In genomic region chr6:158725704-158726103, GRCh38 we compare ENCODE assay signal across 17 cellular contexts.
DNase-seq lines count a peak whose midpoint lies in the region; ATAC-seq and TF ChIP-seq lines count a peak whose summit lies in the region.
"Had no signal": no experiment of that assay in that cellular context is flagged by ENCODE, and none has a peak within 500 bp of the region (broad histone marks: within the 10 kb centered on the region; RNA-seq: fewer than 3 reads in every experiment).

No MANE protein-coding gene starts in this region.

- no peak for DNase-seq in activated CD8-positive, alpha-beta T cell treated with anti-CD3 and anti-CD28 coated beads for 36 hours
- no peak for DNase-seq in activated CD8-positive, alpha-beta T cell treated with anti-CD3 and anti-CD28 coated beads, Interleukin-2, amount 10 ng/mL, durations not matched to agents 7 days and 5 days
- no peak for DNase-seq in HCT116 (ENCODE audit: low read depth, low spot score)
- no peak for DNase-seq in glutamatergic neuron
- DNase-seq in type B pancreatic cell (ENCODE audit: extremely low spot score, unreplicated experiment): no peak
- DNase-seq: AML-193; Caco-2; CD4-positive, alpha-beta T cell; DMS153; DMS79; GDM1; H9 had no signal

- no peak overlapping the region for H3K4me3 Mint-ChIP-seq in activated CD8-positive, alpha-beta T cell treated with anti-CD3 and anti-CD28 coated beads for 36 hours
- H3K4me3 Mint-ChIP-seq in activated CD8-positive, alpha-beta T cell treated with anti-CD3 and anti-CD28 coated beads, Interleukin-2, amount 10 ng/mL, durations not matched to agents 7 days and 5 days: no peak overlapping the region
- H3K4me3 Mint-ChIP-seq in glutamatergic neuron (ENCODE audit: unreplicated experiment) (peak overlapping the region; percentile 28), type B pancreatic cell (no peak overlapping the region)
- H3K4me3 Mint-ChIP-seq: CD4-positive, alpha-beta T cell; H9 had no signal

- peaks cover 74% of the 10 kb centered on the region for H3K36me3 Mint-ChIP-seq in activated CD8-positive, alpha-beta T cell treated with anti-CD3 and anti-CD28 coated beads for 36 hours (ENCODE audit: low read depth)
- peaks cover 68% of the 10 kb centered on the region for H3K36me3 Mint-ChIP-seq in activated CD8-positive, alpha-beta T cell treated with anti-CD3 and anti-CD28 coated beads, Interleukin-2, amount 10 ng/mL, durations not matched to agents 7 days and 5 days (ENCODE audit: low read depth)
- H3K36me3 Mint-ChIP-seq in glutamatergic neuron (ENCODE audit: unreplicated experiment): no peaks in the 10 kb centered on the region
- peaks cover 6% of the 10 kb centered on the region for H3K36me3 Mint-ChIP-seq in type B pancreatic cell

- no peak for TF ChIP-seq POLR2A in HCT116 (IDR thresholded peaks at IDR 0.05; ENCODE audit: borderline replicate concordance, extremely low read depth, insufficient read depth, insufficient read length)

- no peaks in the 10 kb centered on the region for H4K20me1 ChIP-seq in HCT116 (ENCODE audit: insufficient read depth)

- H3K79me2 ChIP-seq in HCT116 (ENCODE audit: insufficient read depth, low read length): peaks cover 79% of the 10 kb centered on the region

- POLR2A ChIA-PET in activated CD8-positive, alpha-beta T cell treated with anti-CD3 and anti-CD28 coated beads for 36 hours (lab: Charles Lee): no interaction called here
- POLR2A ChIA-PET in activated CD8-positive, alpha-beta T cell treated with anti-CD3 and anti-CD28 coated beads, Interleukin-2, amount 10 ng/mL, durations not matched to agents 7 days and 5 days (lab: Charles Lee): no interaction called here
- POLR2A ChIA-PET in HCT116 (lab: Charles Lee): interaction anchor here (1.0 kb wide), 1 partner anchor 19 kb away, joined by 4 read pairs; no protein-coding TSS in a partner anchor

- H3K9me2 ChIP-seq in HCT116 (ENCODE audit: insufficient read depth): no peaks in the 10 kb centered on the region

- no peak for TF ChIP-seq RAD21 in HCT116 (IDR thresholded peaks at IDR 0.05; ENCODE audit: low read depth)

- H3K9me3 ChIP-seq in HCT116 (ENCODE audit: control insufficient read depth in 1 of 2, insufficient read depth in 1 of 2, low read depth in 1 of 2, low read length in 2 of 2): no peaks in the 10 kb centered on the region
- H3K9me3 ChIP-seq: A549 had no signal

- no peaks in the 10 kb centered on the region for H3K9me3 Mint-ChIP-seq in activated CD8-positive, alpha-beta T cell treated with anti-CD3 and anti-CD28 coated beads for 36 hours
- H3K9me3 Mint-ChIP-seq in activated CD8-positive, alpha-beta T cell treated with anti-CD3 and anti-CD28 coated beads, Interleukin-2, amount 10 ng/mL, durations not matched to agents 7 days and 5 days (ENCODE audit: insufficient read depth): no peaks in the 10 kb centered on the region
- H3K9me3 Mint-ChIP-seq in glutamatergic neuron (ENCODE audit: unreplicated experiment): peaks cover 8% of the 10 kb centered on the region
- H3K9me3 Mint-ChIP-seq in type B pancreatic cell: no peaks in the 10 kb centered on the region
- H3K9me3 Mint-ChIP-seq: CD4-positive, alpha-beta T cell had no signal

- H3K4me3 ChIP-seq in HCT116 (replicated peaks in 1 of 2; ENCODE audit: low read depth in 1 of 2, low read length in 2 of 2): no peak overlapping the region
- H3K4me3 ChIP-seq: A549 had no signal

- no peak for ATAC-seq in activated CD8-positive, alpha-beta T cell treated with anti-CD3 and anti-CD28 coated beads for 36 hours
- no peak for ATAC-seq in activated CD8-positive, alpha-beta T cell treated with anti-CD3 and anti-CD28 coated beads, Interleukin-2, amount 10 ng/mL, durations not matched to agents 7 days and 5 days
- ATAC-seq in HCT116 (no peak), GM18873 (IDR thresholded peaks at IDR 0.05; ENCODE audit: low FRiP score, unreplicated experiment) (no peak), HG02870 (IDR thresholded peaks at IDR 0.05; ENCODE audit: unreplicated experiment) (no peak)
- ATAC-seq: A549 had no signal

- H3K4me2 ChIP-seq in HCT116 (ENCODE audit: low read length): 0 out of 2 replicates have a peak overlapping the region, but pooled peaks have one; percentile 2
- H3K4me2 ChIP-seq: A549 had no signal

- peaks cover 49 to 90% of the 10 kb centered on the region in 2 experiments for H3K4me1 ChIP-seq in HCT116 (ENCODE audit: control insufficient read depth in 1 of 2, insufficient read depth in 2 of 2, low read length in 2 of 2)
- H3K4me1 ChIP-seq: Caco-2 had no signal

- peak overlapping the region; percentile 97 for H3K27ac ChIP-seq in HCT116 (ENCODE audit: low read depth, low read length)
- H3K27ac ChIP-seq: 22Rv1, A549, C4-2B had no signal

- RAD21 ChIA-PET in HCT116 (lab: Charles Lee; ENCODE audit: low non-redundant PET in 1 of 2, low total read pairs in 2 of 2, uncharacterized antibody in 2 of 2, unreplicated experiment in 2 of 2): no interaction called here

- no peak for TF ChIP-seq CTCF in activated CD8-positive, alpha-beta T cell treated with anti-CD3 and anti-CD28 coated beads for 36 hours (IDR thresholded peaks at IDR 0.05)
- TF ChIP-seq CTCF in HCT116 (IDR thresholded peaks at IDR 0.05 in 2 of 3, conservative IDR thresholded peaks at IDR 0.05 in 1 of 3; ENCODE audit: borderline replicate concordance in 1 of 3, insufficient read depth in 1 of 3, low read depth in 2 of 3, low read length in 2 of 3) (no peak), glutamatergic neuron (IDR thresholded peaks at IDR 0.05; ENCODE audit: partially characterized antibody, unreplicated experiment) (no peak), type B pancreatic cell (conservative IDR thresholded peaks at IDR 0.05) (no peak)

- H3K36me3 ChIP-seq in HCT116 (ENCODE audit: control insufficient read depth in 1 of 2, insufficient read depth in 2 of 2, low read length in 2 of 2): peaks cover 0 to 36% of the 10 kb centered on the region in 2 experiments; a peak in 2 of 4 replicates

- H3K4me1 Mint-ChIP-seq in activated CD8-positive, alpha-beta T cell treated with anti-CD3 and anti-CD28 coated beads for 36 hours (ENCODE audit: low read depth): peaks cover 8% of the 10 kb centered on the region
- peaks cover 13% of the 10 kb centered on the region for H3K4me1 Mint-ChIP-seq in activated CD8-positive, alpha-beta T cell treated with anti-CD3 and anti-CD28 coated beads, Interleukin-2, amount 10 ng/mL, durations not matched to agents 7 days and 5 days (ENCODE audit: low read depth)
- H3K4me1 Mint-ChIP-seq in glutamatergic neuron (ENCODE audit: low read depth, unreplicated experiment) (peaks cover 19% of the 10 kb centered on the region), type B pancreatic cell (ENCODE audit: unreplicated experiment) (no peaks in the 10 kb centered on the region)

- CTCF ChIA-PET in activated CD8-positive, alpha-beta T cell treated with anti-CD3 and anti-CD28 coated beads for 36 hours (lab: Charles Lee): no interaction called here
- CTCF ChIA-PET in activated CD8-positive, alpha-beta T cell treated with anti-CD3 and anti-CD28 coated beads, Interleukin-2, amount 10 ng/mL, durations not matched to agents 7 days and 5 days (lab: Charles Lee): interaction anchor here (0.9 kb wide), 2 partner anchors 10 to 409 kb away, joined by 3 read pairs; no protein-coding TSS in a partner anchor
- CTCF ChIA-PET in HCT116 (lab: Charles Lee): no interaction called here

- H3K27me3 ChIP-seq in HCT116 (ENCODE audit: insufficient read depth, low read length): no peaks in the 10 kb centered on the region

- intact Hi-C loops in activated CD8-positive, alpha-beta T cell treated with anti-CD3 and anti-CD28 coated beads for 36 hours (cut with micrococcal nuclease): no loop called here
- intact Hi-C loops in HCT116 (cut with micrococcal nuclease): no loop called here

- no TSS peak for BruUV-seq in HCT116 (replicated peaks; lab: Mats Ljungman, UMichigan)

- H3K9ac ChIP-seq in HCT116 (ENCODE audit: low read length): peak overlapping the region; percentile 26

- H3K27me3 Mint-ChIP-seq in activated CD8-positive, alpha-beta T cell treated with anti-CD3 and anti-CD28 coated beads for 36 hours: no peaks in the 10 kb centered on the region
- H3K27me3 Mint-ChIP-seq in activated CD8-positive, alpha-beta T cell treated with anti-CD3 and anti-CD28 coated beads, Interleukin-2, amount 10 ng/mL, durations not matched to agents 7 days and 5 days (ENCODE audit: low read depth): no peaks in the 10 kb centered on the region
- H3K27me3 Mint-ChIP-seq in glutamatergic neuron (ENCODE audit: unreplicated experiment) (peaks cover 2% of the 10 kb centered on the region), type B pancreatic cell (no peaks in the 10 kb centered on the region)
- H3K27me3 Mint-ChIP-seq: CD4-positive, alpha-beta T cell had no signal

- H3K27ac Mint-ChIP-seq in activated CD8-positive, alpha-beta T cell treated with anti-CD3 and anti-CD28 coated beads for 36 hours: peak overlapping the region; percentile 34
- H3K27ac Mint-ChIP-seq in activated CD8-positive, alpha-beta T cell treated with anti-CD3 and anti-CD28 coated beads, Interleukin-2, amount 10 ng/mL, durations not matched to agents 7 days and 5 days: no peak overlapping the region
- no peak overlapping the region for H3K27ac Mint-ChIP-seq in glutamatergic neuron (ENCODE audit: unreplicated experiment)
- peak overlapping the region; percentile 20 for H3K27ac Mint-ChIP-seq in type B pancreatic cell
- H3K27ac Mint-ChIP-seq: CD4-positive, alpha-beta T cell; H9 had no signal

- no peak overlapping the region for H2AFZ ChIP-seq in HCT116 (ENCODE audit: low read depth, low read length, poor library complexity, severe bottlenecking)

TF ChIP-seq in HCT116, 20 proteins besides CTCF, POLR2A, EP300 and RAD21 (continues in another document):
- no peak for TF ChIP-seq SRF (IDR thresholded peaks at IDR 0.05; ENCODE audit: low read depth)
- TF ChIP-seq CEBPB (IDR thresholded peaks at IDR 0.05; ENCODE audit: low read depth): no peak
- no peak for TF ChIP-seq ATF3 (IDR thresholded peaks at IDR 0.05)
- no peak for TF ChIP-seq EGR1 (IDR thresholded peaks at IDR 0.05; ENCODE audit: low read depth)
- no peak for TF ChIP-seq EZH2 (IDR thresholded peaks at IDR 0.05)
- no peak for TF ChIP-seq ELF1 (IDR thresholded peaks at IDR 0.05; ENCODE audit: borderline replicate concordance, low read depth)
- no peak for TF ChIP-seq JUND (IDR thresholded peaks at IDR 0.05)
- TF ChIP-seq CBX3 (IDR thresholded peaks at IDR 0.05; ENCODE audit: low read depth): no peak
- TF ChIP-seq ZFX (IDR thresholded peaks at IDR 0.05): no peak
- TF ChIP-seq SP1 (IDR thresholded peaks at IDR 0.05; ENCODE audit: low read depth): no peak
- TF ChIP-seq TCF7L2 (IDR thresholded peaks at IDR 0.05; ENCODE audit: borderline replicate concordance, extremely low read depth, insufficient read depth, insufficient read length): no peak
- TF ChIP-seq EZH2phosphoT487 (IDR thresholded peaks at IDR 0.05; ENCODE audit: borderline replicate concordance): no peak

Comparison
In these comparisons a context has a peak if more than half of its experiments do, and no peak if none do; other contexts are left out.
1. H3K27ac Mint-ChIP-seq: peak in activated CD8-positive, alpha-beta T cell treated with anti-CD3 and anti-CD28 coated beads for 36 hours (single experiment) and type B pancreatic cell (single experiment); none in activated CD8-positive, alpha-beta T cell treated with anti-CD3 and anti-CD28 coated beads, Interleukin-2, amount 10 ng/mL, durations not matched to agents 7 days and 5 days (single experiment) and glutamatergic neuron (single experiment).